ENCODE assay signal across 8 cellular contexts in the genomic region with DNA sequence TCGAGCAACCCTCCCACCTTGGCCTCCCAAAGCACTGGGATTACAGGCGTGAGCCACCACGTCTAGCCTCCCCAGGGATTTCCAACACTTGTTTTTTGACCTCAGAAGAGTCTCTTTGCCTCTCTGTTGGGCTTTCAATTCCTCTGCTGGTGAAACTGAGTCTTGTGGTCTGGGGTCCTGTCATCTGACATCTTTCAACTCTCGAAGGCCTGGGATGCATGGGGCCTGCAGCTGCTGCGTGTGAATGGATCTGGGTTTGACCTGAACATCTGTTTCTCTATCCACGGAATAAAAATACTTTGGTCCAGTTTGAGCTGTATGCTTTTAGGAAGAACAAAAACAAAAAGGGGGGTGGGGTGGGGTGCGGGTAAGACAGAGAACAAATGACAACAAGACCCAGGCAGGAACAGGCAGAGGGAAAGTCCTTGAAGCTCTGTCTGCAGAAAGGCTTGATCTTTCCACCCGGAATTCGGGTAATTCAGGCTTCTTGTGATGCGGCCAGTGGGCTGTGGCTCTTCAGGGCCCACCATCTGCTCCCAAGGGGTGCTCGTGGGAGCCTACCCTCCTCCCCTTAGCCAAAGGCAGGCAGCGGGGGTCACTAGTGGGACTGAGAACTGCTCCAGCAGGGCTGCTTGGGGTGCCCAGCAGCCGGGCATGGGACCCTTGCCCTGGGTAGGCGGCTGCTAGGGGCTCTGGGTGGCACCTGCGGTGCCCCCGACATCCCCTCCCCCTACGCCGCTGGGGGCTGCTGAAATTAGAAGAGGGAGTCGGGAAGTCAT.
DNase-seq lines count a peak whose midpoint lies in the region; ATAC-seq and TF ChIP-seq lines count a peak whose summit lies in the region.

No MANE protein-coding gene starts in this region.

- H3K9me3 ChIP-seq in esophagus (ENCODE audit: control insufficient read depth in 2 of 2, insufficient read depth in 1 of 2, low read depth in 1 of 2, low read length in 1 of 2), result no peaks in the 10 kb centered on the region
- H3K9me3 ChIP-seq in prostate gland, result no peaks in the 10 kb centered on the region

- peak; percentile 26 for ATAC-seq in HG03460 (IDR thresholded peaks at IDR 0.05; ENCODE audit: unreplicated experiment)

- peak overlapping the region; percentile 86 to 89 for H3K27ac ChIP-seq in esophagus (ENCODE audit: low read depth in 2 of 2, low read length in 1 of 2)
- H3K27ac ChIP-seq in prostate gland, result peak overlapping the region in 1 of 2 donors; percentile 32

- H3K27me3 Mint-ChIP-seq in T-helper 2 cell treated with Interferon-gamma antibody and Interleukin-4, amounts not matched to agents 5 μg/mL and 100 μg/mL, for 36 hours (ENCODE audit: low read depth), result peaks cover 63% of the 10 kb centered on the region
- peaks cover 30% of the 10 kb centered on the region for H3K27me3 Mint-ChIP-seq in stimulated activated naive CD8-positive, alpha-beta T cell treated with anti-CD3 and anti-CD28 coated beads, Interleukin-15, Interleukin-2, amounts not matched to agents 100 ng/mL and 50 ng/mL, for 24 hours

- no peak for TF ChIP-seq POLR2A in prostate gland (IDR thresholded peaks at IDR 0.05)

- H3K4me1 Mint-ChIP-seq in T-helper 2 cell treated with Interferon-gamma antibody and Interleukin-4, amounts not matched to agents 5 μg/mL and 100 μg/mL, for 36 hours (ENCODE audit: low read depth), result peaks cover 55% of the 10 kb centered on the region
- H3K4me1 Mint-ChIP-seq in stimulated activated naive CD8-positive, alpha-beta T cell treated with anti-CD3 and anti-CD28 coated beads, Interleukin-15, Interleukin-2, amounts not matched to agents 100 ng/mL and 50 ng/mL, for 24 hours (ENCODE audit: low read depth), result peaks cover 40% of the 10 kb centered on the region

- H3K4me1 ChIP-seq in esophagus (ENCODE audit: control insufficient read depth in 2 of 2, insufficient read depth in 2 of 2, low read length in 1 of 2) (peaks cover 6 to 39% of the 10 kb centered on the region in 2 donors), prostate gland (replicated peaks) (peaks cover 4% of the 10 kb centered on the region)

- H3K36me3 ChIP-seq in esophagus (ENCODE audit: control insufficient read depth in 2 of 2, insufficient read depth in 2 of 2, low read length in 1 of 2) (no peaks in the 10 kb centered on the region), prostate gland (no peaks in the 10 kb centered on the region)

- peak overlapping the region; percentile 77 for H3K4me3 Mint-ChIP-seq in T-helper 2 cell treated with Interferon-gamma antibody and Interleukin-4, amounts not matched to agents 5 μg/mL and 100 μg/mL, for 36 hours
- H3K4me3 Mint-ChIP-seq in stimulated activated naive CD8-positive, alpha-beta T cell treated with anti-CD3 and anti-CD28 coated beads, Interleukin-15, Interleukin-2, amounts not matched to agents 100 ng/mL and 50 ng/mL, for 24 hours, result peak overlapping the region; percentile 74

- no peaks in the 10 kb centered on the region for H3K9me3 Mint-ChIP-seq in T-helper 2 cell treated with Interferon-gamma antibody and Interleukin-4, amounts not matched to agents 5 μg/mL and 100 μg/mL, for 36 hours
- no peaks in the 10 kb centered on the region for H3K9me3 Mint-ChIP-seq in stimulated activated naive CD8-positive, alpha-beta T cell treated with anti-CD3 and anti-CD28 coated beads, Interleukin-15, Interleukin-2, amounts not matched to agents 100 ng/mL and 50 ng/mL, for 24 hours

- no peak overlapping the region for H3K27ac Mint-ChIP-seq in T-helper 2 cell treated with Interferon-gamma antibody and Interleukin-4, amounts not matched to agents 5 μg/mL and 100 μg/mL, for 36 hours
- peak overlapping the region; percentile 83 for H3K27ac Mint-ChIP-seq in stimulated activated naive CD8-positive, alpha-beta T cell treated with anti-CD3 and anti-CD28 coated beads, Interleukin-15, Interleukin-2, amounts not matched to agents 100 ng/mL and 50 ng/mL, for 24 hours

- intact Hi-C loops in prostate gland (cut with DNase I), result loop anchor here (2.0 to 5.0 kb wide), 3 partner anchors 84 to 212 kb away; partner anchors contain the start of gene HEG1

- H3K27me3 ChIP-seq in esophagus (ENCODE audit: control insufficient read depth in 1 of 2, insufficient read depth in 2 of 2, low read length in 2 of 2) (no peaks in the 10 kb centered on the region), prostate gland (replicated peaks; ENCODE audit: insufficient read depth) (no peaks in the 10 kb centered on the region)

- H3K36me3 Mint-ChIP-seq in T-helper 2 cell treated with Interferon-gamma antibody and Interleukin-4, amounts not matched to agents 5 μg/mL and 100 μg/mL, for 36 hours (ENCODE audit: low read depth), result peaks cover 12% of the 10 kb centered on the region
- no peaks in the 10 kb centered on the region for H3K36me3 Mint-ChIP-seq in stimulated activated naive CD8-positive, alpha-beta T cell treated with anti-CD3 and anti-CD28 coated beads, Interleukin-15, Interleukin-2, amounts not matched to agents 100 ng/mL and 50 ng/mL, for 24 hours (ENCODE audit: low read depth)

- H3K4me3 ChIP-seq in esophagus (ENCODE audit: low read depth in 1 of 2, low read length in 2 of 2) (peak overlapping the region; percentile 2 to 32), prostate gland (no peak overlapping the region)

- TF ChIP-seq CTCF in prostate gland (IDR thresholded peaks at IDR 0.05), result no peak

- DNase-seq in T-helper 2 cell treated with Interferon-gamma antibody and Interleukin-4, amounts not matched to agents 5 μg/mL and 100 μg/mL, for 36 hours (ENCODE audit: low spot score), result no peak
- DNase-seq in T-helper 2 cell, result no peak
- no peak for DNase-seq in SHP77 treated with DMSO at 0.1 percent for 48 hours (lab: John Stamatoyannopoulos, UW)
- DNase-seq in SIG-M5 (lab: John Stamatoyannopoulos, UW), result no peak
- no peak for DNase-seq in prostate gland (ENCODE audit: low spot score)

- 59 to 67% methylated on average over 19 of the region's 19 CpGs for WGBS in esophagus, 2 donors
- WGBS in prostate gland, result 57% methylated on average over 19 of the region's 19 CpGs

Comparison
In these comparisons a context has a peak if more than half of its experiments do, and no peak if none do; other contexts are left out.
1. H3K4me3 ChIP-seq: peak in esophagus (2 of 2); none in prostate gland (0 of 2).